In genomic region chr17:80252871-80253270, GRCh38 we compare ENCODE assay signal across 8 cellular contexts. TPM values are rescaled to one million over a fixed set of nuclear protein-coding genes. Genes with fewer than 3 reads are reported as not detected.
DNase-seq lines count a peak whose midpoint lies in the region; ATAC-seq and TF ChIP-seq lines count a peak whose summit lies in the region.

No MANE protein-coding gene starts in this region.

- no peaks in the 10 kb centered on the region for H3K9me3 ChIP-seq in CD8-positive, alpha-beta T cell (ENCODE audit: low read length)
- H3K9me3 ChIP-seq in T-helper 17 cell (ENCODE audit: control insufficient read depth, low read length, poor library complexity, severe bottlenecking): no peaks in the 10 kb centered on the region
- H3K9me3 ChIP-seq in ascending aorta: no peaks in the 10 kb centered on the region
- H3K9me3 ChIP-seq in left lung: no peaks in the 10 kb centered on the region

- peak; percentile 66 for TF ChIP-seq CTCF in CD8-positive, alpha-beta T cell (IDR thresholded peaks at IDR 0.05)
- TF ChIP-seq CTCF in ascending aorta (IDR thresholded peaks at IDR 0.05): peak in 1 of 3 experiments; percentile 23
- peak; percentile 27 to 70 for TF ChIP-seq CTCF in left lung (IDR thresholded peaks at IDR 0.05)

- no peaks in the 10 kb centered on the region for H3K36me3 ChIP-seq in CD8-positive, alpha-beta T cell (ENCODE audit: insufficient read depth, low read length)
- peaks cover 27 to 37% of the 10 kb centered on the region in 2 donors for H3K36me3 ChIP-seq in ascending aorta
- H3K36me3 ChIP-seq in left lung: peaks cover 0 to 12% of the 10 kb centered on the region in 2 donors

- POLR2A ChIA-PET in CD8-positive, alpha-beta T cell (lab: Charles Lee): interaction anchor here (0.6 kb wide), 1 partner anchor 212 kb away, joined by 3 read pairs; no protein-coding TSS in a partner anchor

- H3K9me3 Mint-ChIP-seq in CD8-positive, alpha-beta T cell: no peaks in the 10 kb centered on the region

- peaks cover 15% of the 10 kb centered on the region for H3K4me1 Mint-ChIP-seq in CD8-positive, alpha-beta T cell (ENCODE audit: low read depth)
- peaks cover 22% of the 10 kb centered on the region for H3K4me1 Mint-ChIP-seq in T-helper 17 cell

- no peak overlapping the region for H3K4me3 ChIP-seq in CD8-positive, alpha-beta T cell (ENCODE audit: low read depth, low read length)
- H3K4me3 ChIP-seq in ascending aorta (no peak overlapping the region), left lung (no peak overlapping the region)

- H3K36me3 Mint-ChIP-seq in CD8-positive, alpha-beta T cell: peaks cover 6% of the 10 kb centered on the region
- H3K36me3 Mint-ChIP-seq in T-helper 17 cell (ENCODE audit: low read depth): no peaks in the 10 kb centered on the region

- intact Hi-C loops in CD8-positive, alpha-beta T cell (cut with DNase I, micrococcal nuclease): loop anchor here (1.0 to 5.0 kb wide), 7 partner anchors 12 to 246 kb away; partner anchors contain the start of genes EIF4A3 (in 2 of the 2) and GAA (in 1 of the 2)
- intact Hi-C loops in ascending aorta (cut with DNase I) (no loop called here), left lung (cut with DNase I) (no loop called here)

- ATAC-seq in CD8-positive, alpha-beta T cell: peak; percentile 98
- ATAC-seq in T-helper 17 cell (peak; percentile 95), left lung (peak; percentile 82)

- H3K27ac ChIP-seq in CD8-positive, alpha-beta T cell (ENCODE audit: low read depth, low read length): no peak overlapping the region
- H3K27ac ChIP-seq in ascending aorta: peak overlapping the region; percentile 29 to 79
- peak overlapping the region in 1 of 2 donors; percentile 92 for H3K27ac ChIP-seq in left lung

- no peak overlapping the region for H3K27ac Mint-ChIP-seq in CD8-positive, alpha-beta T cell
- peak overlapping the region; percentile 96 for H3K27ac Mint-ChIP-seq in T-helper 17 cell

- H3K4me3 Mint-ChIP-seq in CD8-positive, alpha-beta T cell: no peak overlapping the region
- no peak overlapping the region for H3K4me3 Mint-ChIP-seq in T-helper 17 cell

- peaks cover 4% of the 10 kb centered on the region for H3K4me1 ChIP-seq in CD8-positive, alpha-beta T cell (ENCODE audit: insufficient read depth, low read length)
- H3K4me1 ChIP-seq in ascending aorta: peaks cover 0 to 14% of the 10 kb centered on the region in 2 donors
- H3K4me1 ChIP-seq in left lung: peaks cover 5 to 43% of the 10 kb centered on the region in 2 donors

- no peaks in the 10 kb centered on the region for H3K27me3 ChIP-seq in CD8-positive, alpha-beta T cell (ENCODE audit: insufficient read depth, low read length)
- no peaks in the 10 kb centered on the region for H3K27me3 ChIP-seq in ascending aorta
- H3K27me3 ChIP-seq in left lung: no peaks in the 10 kb centered on the region

- CTCF ChIA-PET in CD8-positive, alpha-beta T cell (lab: Charles Lee): interaction anchor here (0.6 to 8.7 kb wide), 9 partner anchors 11 to 65 kb away, joined by 3 to 83 read pairs (median 5); no protein-coding TSS in a partner anchor

- peak; percentile 73 to 93 (median 85) for DNase-seq in CD8-positive, alpha-beta T cell
- peak in 55 of 76 experiments; percentile 22 to 67 (median 47) for DNase-seq in HUDEP-2 (lab: John Stamatoyannopoulos, UW; ENCODE audit: unreplicated experiment in 76 of 76)
- peak; percentile 72 to 78 (median 78) for DNase-seq in T-helper 17 cell
- no peak for DNase-seq in ascending aorta (ENCODE audit: low spot score in 2 of 2)
- DNase-seq in left lung: peak; percentile 79 to 95
- peak; percentile 90 for DNase-seq in stimulated activated CD8-positive, alpha-beta memory T cell treated with anti-CD3 and anti-CD28 coated beads, Interleukin-4, amount 100 ng/mL, for 48 hours
- no peak for DNase-seq in SKM-1 (lab: John Stamatoyannopoulos, UW; ENCODE audit: unreplicated experiment)
- DNase-seq in DMS114 treated with DMSO at 0.1 percent for 48 hours (lab: John Stamatoyannopoulos, UW; ENCODE audit: unreplicated experiment): no peak

- no peaks in the 10 kb centered on the region for H3K27me3 Mint-ChIP-seq in CD8-positive, alpha-beta T cell (ENCODE audit: low read depth)
- no peaks in the 10 kb centered on the region for H3K27me3 Mint-ChIP-seq in T-helper 17 cell

RNA-seq across cellular contexts. Expression of gene RNF213, which starts 7.8 kb away (rescaled TPM):
- total RNA-seq in CD8-positive, alpha-beta T cell: 100 to 1,000 TPM; 318 to 336 TPM
- 100 to 1,000 TPM; 528 to 571 TPM for total RNA-seq in T-helper 17 cell
- total RNA-seq in ascending aorta: 155 TPM
- total RNA-seq in left lung: 100 to 1,000 TPM; 212 to 264 TPM

RNA-seq across cellular contexts. Expression of gene SLC26A11, which starts 32.6 kb away (rescaled TPM):
- 10 to 100 TPM; 44.4 to 48.7 TPM for total RNA-seq in CD8-positive, alpha-beta T cell
- 10 to 100 TPM; 57.0 to 73.8 TPM for total RNA-seq in T-helper 17 cell
- total RNA-seq in ascending aorta: 25.8 TPM
- 10 to 100 TPM; 31.9 to 36.0 TPM for total RNA-seq in left lung

RNA-seq across cellular contexts. Expression of gene SGSH, which starts 32.7 kb away (rescaled TPM):
- 10 to 100 TPM; 80.3 to 86.6 TPM for total RNA-seq in CD8-positive, alpha-beta T cell
- total RNA-seq in T-helper 17 cell (100 to 1,000 TPM; 136 to 151 TPM), ascending aorta (50.9 TPM), left lung (10 to 100 TPM; 55.4 to 83.8 TPM)

Comparison
In these comparisons a context has a peak if more than half of its experiments do, and no peak if none do; other contexts are left out.
1. DNase-seq: peak in CD8-positive, alpha-beta T cell (7 of 7), HUDEP-2 (55 of 76), T-helper 17 cell (3 of 3), left lung (2 of 2) and stimulated activated CD8-positive, alpha-beta memory T cell treated with anti-CD3 and anti-CD28 coated beads, Interleukin-4, amount 100 ng/mL, for 48 hours (single experiment); none in ascending aorta (0 of 2), SKM-1 (single experiment) and DMS114 treated with DMSO at 0.1 percent for 48 hours (single experiment).
2. intact Hi-C loops: an anchor here in CD8-positive, alpha-beta T cell (1.0 to 5.0 kb wide); none called in ascending aorta and left lung.
3. Peak in every context shown above with its lines, with median percentiles within 50 percentile points of each other: ATAC-seq.